Comparison of ENCODE assay signal across 10 cellular contexts in the genomic region with DNA sequence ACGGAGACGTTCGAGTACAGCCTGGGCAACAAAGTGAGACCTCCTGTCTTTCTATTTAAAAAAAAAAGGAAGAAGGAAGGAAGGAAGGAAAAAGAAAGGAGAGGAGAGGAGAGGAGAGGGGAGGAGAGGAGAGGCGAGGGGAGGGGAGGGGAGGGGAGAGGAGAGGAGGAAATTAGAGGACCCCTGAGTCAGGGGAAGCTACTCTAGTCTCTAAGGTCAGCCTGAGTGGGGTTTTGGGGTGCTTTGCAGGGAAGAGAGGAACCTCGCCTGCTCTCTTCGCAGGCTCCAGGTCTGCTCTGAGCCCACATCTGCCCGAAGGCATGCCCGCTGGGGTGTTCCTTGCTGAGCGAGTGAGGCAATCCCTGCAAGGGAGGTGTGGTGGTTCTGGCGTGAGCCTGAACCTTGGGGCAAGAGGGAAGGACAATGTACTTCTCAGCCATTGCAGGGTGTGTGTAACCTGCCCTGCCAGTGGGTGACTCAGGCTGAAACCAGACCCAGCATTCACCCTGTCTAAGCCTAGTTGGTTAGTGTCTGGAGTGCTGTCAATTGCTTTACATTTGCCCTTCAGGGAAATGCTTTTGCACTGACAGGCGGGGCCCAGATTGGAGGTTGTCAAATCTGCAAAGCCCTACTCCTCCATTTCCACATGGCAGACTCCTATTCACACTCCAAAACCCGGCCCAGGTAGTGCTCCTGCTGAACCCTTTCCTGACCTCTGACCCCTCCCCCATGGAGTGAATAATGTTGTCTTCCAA. TPM values are rescaled to one million over a fixed set of nuclear protein-coding genes. Genes with fewer than 3 reads are reported as not detected.
DNase-seq lines count a peak whose midpoint lies in the region; ATAC-seq, FAIRE-seq and TF ChIP-seq lines count a peak whose summit lies in the region.
"Had no signal": no experiment of that assay in that cellular context is flagged by ENCODE, and none has a peak within 500 bp of the region (broad histone marks: within the 10 kb centered on the region; RNA-seq: fewer than 3 reads in every experiment).

No MANE protein-coding gene starts in this region.

- H3K4me1 ChIP-seq in endodermal cell (ENCODE audit: control insufficient read depth, insufficient read depth, low read length): no peaks in the 10 kb centered on the region

- intact Hi-C loops in activated CD4-positive, alpha-beta T cell treated with anti-CD3 and anti-CD28 coated beads for 36 hours (cut with DNase I, micrococcal nuclease): no loop called here

- POLR2A ChIA-PET in activated CD4-positive, alpha-beta T cell treated with anti-CD3 and anti-CD28 coated beads for 36 hours (lab: Charles Lee): no interaction called here
- POLR2A ChIA-PET in activated CD4-positive, alpha-beta T cell treated with anti-CD3 and anti-CD28 coated beads, Interleukin-2, amount 10 ng/mL, durations not matched to agents 7 days and 5 days (lab: Charles Lee): interaction anchor here (0.6 kb wide), 1 partner anchor 1639 kb away, joined by 3 read pairs; no protein-coding TSS in a partner anchor

- no peak overlapping the region for H3K9ac ChIP-seq in endodermal cell (ENCODE audit: extremely low read depth, low read length, poor library complexity, severe bottlenecking)

- in situ Hi-C loops in GM13977 (cut with MboI; ENCODE audit: low pct_unique_long_range_greater_than_20kb, low sequenced_read_pairs, unreplicated experiment): no loop called here

- H3K27me3 ChIP-seq in endodermal cell (ENCODE audit: control insufficient read depth, insufficient read depth, low read length, poor library complexity, severe bottlenecking): no peaks in the 10 kb centered on the region

- H3K4me3 Mint-ChIP-seq in activated CD4-positive, alpha-beta T cell treated with anti-CD3 and anti-CD28 coated beads for 36 hours: no peak overlapping the region
- H3K4me3 Mint-ChIP-seq in activated CD4-positive, alpha-beta T cell treated with anti-CD3 and anti-CD28 coated beads, Interleukin-2, amount 10 ng/mL, durations not matched to agents 7 days and 5 days: no peak overlapping the region
- H3K4me3 Mint-ChIP-seq in endodermal cell: no peak overlapping the region
- H3K4me3 Mint-ChIP-seq in stimulated activated naive B cell treated with anti-CD40 and anti-IgM and Interleukin-4, amounts not matched to agents 10 μg/mL and 1 μg/mL and 100 μg/mL, for 72 hours: no peak overlapping the region

- no peaks in the 10 kb centered on the region for H3K9me3 ChIP-seq in endodermal cell (ENCODE audit: control insufficient read depth, low read length)

- no peak for TF ChIP-seq CTCF in endodermal cell (conservative IDR thresholded peaks at IDR 0.05)
- TF ChIP-seq CTCF in GM13977 (IDR thresholded peaks at IDR 0.05; ENCODE audit: extremely low read depth, insufficient read depth, missing control alignments): no peak
- no peak for TF ChIP-seq CTCF in D721Med (IDR thresholded peaks at IDR 0.05; ENCODE audit: insufficient read depth, missing control alignments)

- DNase-seq in activated CD4-positive, alpha-beta T cell treated with anti-CD3 and anti-CD28 coated beads for 36 hours: peak; percentile 51
- no peak for DNase-seq in activated CD4-positive, alpha-beta T cell treated with anti-CD3 and anti-CD28 coated beads, Interleukin-2, amount 10 ng/mL, durations not matched to agents 7 days and 5 days
- peak; percentile 19 for DNase-seq in OCI-M1 (lab: John Stamatoyannopoulos, UW)
- peak; percentile 64 for DNase-seq in endodermal cell
- no peak for DNase-seq in stimulated activated naive B cell treated with anti-CD40 and anti-IgM and Interleukin-4, amounts not matched to agents 10 μg/mL and 1 μg/mL and 100 μg/mL, for 72 hours
- no peak for DNase-seq in GM13977 (ENCODE audit: low spot score)
- no peak for DNase-seq in activated CD8-positive, alpha-beta memory T cell treated with anti-CD3 and anti-CD28 coated beads for 24 hours
- no peak for DNase-seq in D721Med (ENCODE audit: insufficient read length, low spot score)
- DNase-seq: NCI-H187 treated with DMSO at 0.1 percent for 48 hours had no signal

- no peaks in the 10 kb centered on the region for H3K36me3 Mint-ChIP-seq in activated CD4-positive, alpha-beta T cell treated with anti-CD3 and anti-CD28 coated beads for 36 hours (ENCODE audit: low read depth)
- H3K36me3 Mint-ChIP-seq in activated CD4-positive, alpha-beta T cell treated with anti-CD3 and anti-CD28 coated beads, Interleukin-2, amount 10 ng/mL, durations not matched to agents 7 days and 5 days (ENCODE audit: low read depth): no peaks in the 10 kb centered on the region
- no peaks in the 10 kb centered on the region for H3K36me3 Mint-ChIP-seq in endodermal cell (ENCODE audit: low read depth)
- H3K36me3 Mint-ChIP-seq in stimulated activated naive B cell treated with anti-CD40 and anti-IgM and Interleukin-4, amounts not matched to agents 10 μg/mL and 1 μg/mL and 100 μg/mL, for 72 hours: no peaks in the 10 kb centered on the region

- H3K4me3 ChIP-seq in endodermal cell (ENCODE audit: low read length): no peak overlapping the region

- H3K27ac Mint-ChIP-seq in activated CD4-positive, alpha-beta T cell treated with anti-CD3 and anti-CD28 coated beads for 36 hours: no peak overlapping the region
- H3K27ac Mint-ChIP-seq in activated CD4-positive, alpha-beta T cell treated with anti-CD3 and anti-CD28 coated beads, Interleukin-2, amount 10 ng/mL, durations not matched to agents 7 days and 5 days: no peak overlapping the region
- no peak overlapping the region for H3K27ac Mint-ChIP-seq in endodermal cell
- H3K27ac Mint-ChIP-seq in stimulated activated naive B cell treated with anti-CD40 and anti-IgM and Interleukin-4, amounts not matched to agents 10 μg/mL and 1 μg/mL and 100 μg/mL, for 72 hours: peak overlapping the region; percentile 77
- H3K27ac Mint-ChIP-seq: activated T-helper 2 cell treated with anti-CD3 and anti-CD28 coated beads, Interferon-gamma antibody, Interleukin-2, Interleukin-4, amounts not matched to agents 10 μg/mL and 5 μg/mL and 100 μg/mL, durations not matched to agents 14 hours and 24 hours and 36 hours had no signal

- no peaks in the 10 kb centered on the region for H3K9me3 Mint-ChIP-seq in activated CD4-positive, alpha-beta T cell treated with anti-CD3 and anti-CD28 coated beads for 36 hours (ENCODE audit: low read depth)
- H3K9me3 Mint-ChIP-seq in activated CD4-positive, alpha-beta T cell treated with anti-CD3 and anti-CD28 coated beads, Interleukin-2, amount 10 ng/mL, durations not matched to agents 7 days and 5 days: no peaks in the 10 kb centered on the region
- H3K9me3 Mint-ChIP-seq in endodermal cell: no peaks in the 10 kb centered on the region
- no peaks in the 10 kb centered on the region for H3K9me3 Mint-ChIP-seq in stimulated activated naive B cell treated with anti-CD40 and anti-IgM and Interleukin-4, amounts not matched to agents 10 μg/mL and 1 μg/mL and 100 μg/mL, for 72 hours
- H3K9me3 Mint-ChIP-seq: activated T-helper 2 cell treated with anti-CD3 and anti-CD28 coated beads, Interferon-gamma antibody, Interleukin-2, Interleukin-4, amounts not matched to agents 10 μg/mL and 5 μg/mL and 100 μg/mL, durations not matched to agents 14 hours and 24 hours and 36 hours had no signal

- ATAC-seq in activated CD4-positive, alpha-beta T cell treated with anti-CD3 and anti-CD28 coated beads for 36 hours: peak; percentile 89
- peak; percentile 80 to 90 for ATAC-seq in stimulated activated naive B cell treated with anti-CD40 and anti-IgM and Interleukin-4, amounts not matched to agents 10 μg/mL and 1 μg/mL and 100 μg/mL, for 72 hours (replicated peaks)

- H3K27me3 Mint-ChIP-seq in activated CD4-positive, alpha-beta T cell treated with anti-CD3 and anti-CD28 coated beads for 36 hours: no peaks in the 10 kb centered on the region
- H3K27me3 Mint-ChIP-seq in activated CD4-positive, alpha-beta T cell treated with anti-CD3 and anti-CD28 coated beads, Interleukin-2, amount 10 ng/mL, durations not matched to agents 7 days and 5 days: peaks cover 18% of the 10 kb centered on the region
- H3K27me3 Mint-ChIP-seq in endodermal cell (ENCODE audit: insufficient read depth): no peaks in the 10 kb centered on the region
- H3K27me3 Mint-ChIP-seq in stimulated activated naive B cell treated with anti-CD40 and anti-IgM and Interleukin-4, amounts not matched to agents 10 μg/mL and 1 μg/mL and 100 μg/mL, for 72 hours: peaks cover 13 to 54% of the 10 kb centered on the region in 2 donors

- CTCF ChIA-PET in activated CD4-positive, alpha-beta T cell treated with anti-CD3 and anti-CD28 coated beads for 36 hours (lab: Charles Lee): no interaction called here
- CTCF ChIA-PET in activated CD4-positive, alpha-beta T cell treated with anti-CD3 and anti-CD28 coated beads, Interleukin-2, amount 10 ng/mL, durations not matched to agents 7 days and 5 days (lab: Charles Lee): interaction anchor here (0.6 kb wide), 2 partner anchors 190 to 557 kb away, joined by 3 to 4 read pairs; no protein-coding TSS in a partner anchor

- H3K27ac ChIP-seq in endodermal cell (ENCODE audit: low read depth, low read length): no peak overlapping the region

- no peaks in the 10 kb centered on the region for H3K36me3 ChIP-seq in endodermal cell (ENCODE audit: control insufficient read depth, insufficient read depth, low read length)

- WGBS in endodermal cell (ENCODE audit: insufficient coverage in 1 of 2, insufficient read length in 1 of 2), 2 experiments: 73 to 84% methylated on average over 4 to 11 of the region's 12 CpGs

- peaks cover 26% of the 10 kb centered on the region for H3K4me1 Mint-ChIP-seq in activated CD4-positive, alpha-beta T cell treated with anti-CD3 and anti-CD28 coated beads for 36 hours
- H3K4me1 Mint-ChIP-seq in activated CD4-positive, alpha-beta T cell treated with anti-CD3 and anti-CD28 coated beads, Interleukin-2, amount 10 ng/mL, durations not matched to agents 7 days and 5 days: peaks cover 17% of the 10 kb centered on the region
- H3K4me1 Mint-ChIP-seq in endodermal cell: no peaks in the 10 kb centered on the region
- peaks cover 13 to 46% of the 10 kb centered on the region in 2 donors for H3K4me1 Mint-ChIP-seq in stimulated activated naive B cell treated with anti-CD40 and anti-IgM and Interleukin-4, amounts not matched to agents 10 μg/mL and 1 μg/mL and 100 μg/mL, for 72 hours

- FAIRE-seq in D721Med (lab: Jason Lieb, UNC): no peak

RNA-seq across cellular contexts. Expression of a gene that starts 15.3 kb away (rescaled TPM):
- total RNA-seq in activated CD4-positive, alpha-beta T cell treated with anti-CD3 and anti-CD28 coated beads for 36 hours: not detected
- not detected for total RNA-seq in activated CD4-positive, alpha-beta T cell treated with anti-CD3 and anti-CD28 coated beads, Interleukin-2, amount 10 ng/mL, durations not matched to agents 7 days and 5 days
- under 1 TPM; 0.15 to 0.29 TPM for total RNA-seq in endodermal cell
- polyA plus RNA-seq in endodermal cell (2013, experiment 1 of 2): 0.32 TPM
- polyA plus RNA-seq in endodermal cell (2013, experiment 2 of 2): 0.83 TPM
- total RNA-seq: activated T-helper 2 cell treated with anti-CD3 and anti-CD28 coated beads, Interferon-gamma antibody, Interleukin-2, Interleukin-4, amounts not matched to agents 10 μg/mL and 5 μg/mL and 100 μg/mL, durations not matched to agents 14 hours and 24 hours and 36 hours had no signal

RNA-seq across cellular contexts. Expression of a gene that starts 21.4 kb away (rescaled TPM):
- 10 to 100 TPM; 27.4 to 28.9 TPM for total RNA-seq in activated CD4-positive, alpha-beta T cell treated with anti-CD3 and anti-CD28 coated beads for 36 hours
- total RNA-seq in activated CD4-positive, alpha-beta T cell treated with anti-CD3 and anti-CD28 coated beads, Interleukin-2, amount 10 ng/mL, durations not matched to agents 7 days and 5 days: 10 to 100 TPM; 40.4 to 41.2 TPM
- 10 to 100 TPM; 18.3 to 21.0 TPM for total RNA-seq in endodermal cell
- polyA plus RNA-seq in endodermal cell (2013, experiment 1 of 2): 14.5 TPM
- 12.8 TPM for polyA plus RNA-seq in endodermal cell (2013, experiment 2 of 2)

RNA-seq across cellular contexts. Expression of a gene that starts 35.6 kb away (rescaled TPM):
- total RNA-seq in activated CD4-positive, alpha-beta T cell treated with anti-CD3 and anti-CD28 coated beads for 36 hours: under 1 TPM; 0.49 to 0.73 TPM
- total RNA-seq in activated CD4-positive, alpha-beta T cell treated with anti-CD3 and anti-CD28 coated beads, Interleukin-2, amount 10 ng/mL, durations not matched to agents 7 days and 5 days: under 1 TPM; 0.42 to 0.87 TPM
- total RNA-seq in endodermal cell: 10 to 100 TPM in 1 of 2 donors, 1 to 10 TPM in 1; 5.7 to 10.2 TPM
- polyA plus RNA-seq in endodermal cell (2013, experiment 1 of 2): 7.2 TPM
- polyA plus RNA-seq in endodermal cell (2013, experiment 2 of 2): 7.4 TPM

RNA-seq across cellular contexts. Expression of a gene that starts 58.9 kb away (rescaled TPM):
- 10 to 100 TPM; 24.0 to 27.4 TPM for total RNA-seq in activated CD4-positive, alpha-beta T cell treated with anti-CD3 and anti-CD28 coated beads for 36 hours
- 10 to 100 TPM; 44.0 to 44.6 TPM for total RNA-seq in activated CD4-positive, alpha-beta T cell treated with anti-CD3 and anti-CD28 coated beads, Interleukin-2, amount 10 ng/mL, durations not matched to agents 7 days and 5 days
- 10 to 100 TPM; 22.0 to 34.5 TPM for total RNA-seq in endodermal cell
- polyA plus RNA-seq in endodermal cell (2013, experiment 1 of 2): 40.7 TPM
- 37.1 TPM for polyA plus RNA-seq in endodermal cell (2013, experiment 2 of 2)

Comparison
In these comparisons a context has a peak if more than half of its experiments do, and no peak if none do; other contexts are left out.
1. DNase-seq: peak in activated CD4-positive, alpha-beta T cell treated with anti-CD3 and anti-CD28 coated beads for 36 hours (single experiment), OCI-M1 (single experiment) and endodermal cell (single experiment); none in activated CD4-positive, alpha-beta T cell treated with anti-CD3 and anti-CD28 coated beads, Interleukin-2, amount 10 ng/mL, durations not matched to agents 7 days and 5 days (single experiment), stimulated activated naive B cell treated with anti-CD40 and anti-IgM and Interleukin-4, amounts not matched to agents 10 μg/mL and 1 μg/mL and 100 μg/mL, for 72 hours (single experiment), GM13977 (single experiment), activated CD8-positive, alpha-beta memory T cell treated with anti-CD3 and anti-CD28 coated beads for 24 hours (single experiment) and D721Med (single experiment).